In the genomic region with DNA sequence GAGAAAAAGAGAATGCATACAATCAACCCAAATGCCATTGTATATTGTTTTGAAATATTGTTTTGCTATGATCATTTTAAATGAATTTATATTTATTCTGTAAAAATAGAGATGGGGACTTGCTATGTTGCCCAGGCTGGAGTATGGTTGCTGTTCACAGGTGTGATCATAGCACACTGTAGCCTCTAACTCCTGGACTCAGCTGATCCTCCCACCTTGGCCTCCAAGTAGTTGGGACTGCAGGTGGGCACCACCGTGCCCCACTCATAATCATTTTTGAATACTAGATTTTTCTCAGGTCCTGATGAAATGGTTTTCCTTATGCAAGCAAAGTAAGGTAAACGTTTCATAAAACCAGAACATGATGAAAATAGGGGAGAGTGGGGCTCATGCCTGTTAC, we compare ENCODE assay signal across 34 cellular contexts. TPM values are rescaled to one million over a fixed set of nuclear protein-coding genes. Genes with fewer than 3 reads are reported as not detected.
"Had no signal": no experiment of that assay in that cellular context is flagged by ENCODE, and none has a peak within 500 bp of the region (broad histone marks: within the 10 kb centered on the region; RNA-seq: fewer than 3 reads in every experiment).

No MANE protein-coding gene starts in this region.

- H3K27ac ChIP-seq: adrenal gland, ascending aorta, body of pancreas, brain microvascular endothelial cell, breast epithelium, cardiac muscle cell had no signal

- H3K4me3 ChIP-seq: adrenal gland, ascending aorta, body of pancreas, breast epithelium, cardiac muscle cell had no signal

- H3K4me1 ChIP-seq: breast epithelium had no signal

- H3K9me3 ChIP-seq: adrenal gland, ascending aorta, body of pancreas, breast epithelium had no signal

- ATAC-seq: activated naive CD4-positive, alpha-beta T cell treated with anti-CD3 and anti-CD28 coated beads, Interleukin-2, amount 50 U/mL, for 72 hours; activated naive CD8-positive, alpha-beta T cell treated with anti-CD3 and anti-CD28 coated beads, Interleukin-2, amount 50 U/mL, for 24 hours; activated T-cell treated with anti-CD3 and anti-CD28 coated beads, Interleukin-2, amount 50 U/mL, for 4 hours; activated T-cell treated with anti-CD3 and anti-CD28 coated beads, Interleukin-2, amount 50 U/mL, for 72 hours; activated T-helper 17 cell treated with anti-CD3 and anti-CD28 coated beads, Interleukin-2, amount 50 U/mL, for 72 hours; body of pancreas had no signal

- FAIRE-seq: astrocyte, bronchial epithelial cell had no signal

- DNase-seq: activated effector memory CD4-positive, alpha-beta T cell treated with anti-CD3 and anti-CD28 coated beads, Interleukin-2, amount 50 U/mL, for 16 hours; activated effector memory CD4-positive, alpha-beta T cell treated with Interleukin-2 at 50 U/mL for 16 hours; activated gamma-delta T cell; activated gamma-delta T cell treated with Interleukin-2 at 50 U/mL for 16 hours; activated naive CD4-positive, alpha-beta T cell; activated naive CD4-positive, alpha-beta T cell treated with anti-CD3 and anti-CD28 coated beads for 36 hours; activated naive CD4-positive, alpha-beta T cell treated with anti-CD3 and anti-CD28 coated beads, Interleukin-2, amount 10 ng/mL, durations not matched to agents 7 days and 5 days; activated naive CD4-positive, alpha-beta T cell treated with anti-CD3 and anti-CD28 coated beads, Interleukin-2, amount 50 U/mL, for 16 hours; activated naive CD4-positive, alpha-beta T cell treated with Interleukin-2 at 50 U/mL for 16 hours; activated naive CD8-positive, alpha-beta T cell treated with anti-CD3 and anti-CD28 coated beads for 36 hours; activated naive CD8-positive, alpha-beta T cell treated with anti-CD3 and anti-CD28 coated beads, Interleukin-2, amount 10 ng/mL, durations not matched to agents 7 days and 5 days; activated naive CD8-positive, alpha-beta T cell treated with anti-CD3 and anti-CD28 coated beads, Interleukin-2, amount 50 U/mL, for 24 hours; activated T-cell treated with anti-CD3 and anti-CD28 coated beads, Interleukin-2, amount 50 U/mL, for 1 hour; activated T-cell treated with anti-CD3 and anti-CD28 coated beads, Interleukin-2, amount 50 U/mL, for 24 hours; activated T-cell treated with anti-CD3 and anti-CD28 coated beads, Interleukin-2, amount 50 U/mL, for 4 hours; activated T-cell treated with anti-CD3 and anti-CD28 coated beads, Interleukin-2, amount 50 U/mL, for 48 hours; activated T-cell treated with anti-CD3 and anti-CD28 coated beads, Interleukin-2, amount 50 U/mL, for 72 hours; adrenal gland; amniotic stem cell; amygdala; anterior cingulate cortex; aorta; body of pancreas; brain microvascular endothelial cell; central memory CD4-positive, alpha-beta T cell; cerebellar nuclear complex had no signal

- H3K27me3 ChIP-seq: adrenal gland, ascending aorta, body of pancreas, brain microvascular endothelial cell, breast epithelium, cardiac muscle cell had no signal

- H3K36me3 ChIP-seq: adrenal gland, ascending aorta, brain microvascular endothelial cell, breast epithelium, cardiac muscle cell had no signal

RNA-seq across cellular contexts. Expression of a gene that starts 46.3 kb away (rescaled TPM):
- total RNA-seq: activated naive CD4-positive, alpha-beta T cell treated with anti-CD3 and anti-CD28 coated beads, Interleukin-2, amount 50 U/mL, for 72 hours; activated naive CD8-positive, alpha-beta T cell treated with anti-CD3 and anti-CD28 coated beads, Interleukin-2, amount 10 ng/mL, durations not matched to agents 7 days and 5 days; activated T-helper 2 cell treated with anti-CD3 and anti-CD28 coated beads, Interferon-gamma antibody, Interleukin-2, Interleukin-4, amounts not matched to agents 10 μg/mL and 5 μg/mL and 100 μg/mL, durations not matched to agents 14 hours and 24 hours and 36 hours; ascending aorta had no signal
